ENCODE assay signal across 9 cellular contexts in genomic region chrX:19515615-19516105, GRCh38. TPM values are rescaled to one million over a fixed set of nuclear protein-coding genes. Genes with fewer than 3 reads are reported as not detected.
DNase-seq lines count a peak whose midpoint lies in the region; ATAC-seq and TF ChIP-seq lines count a peak whose summit lies in the region.
"Had no signal": no experiment of that assay in that cellular context is flagged by ENCODE, and none has a peak within 500 bp of the region (broad histone marks: within the 10 kb centered on the region; RNA-seq: fewer than 3 reads in every experiment).

No MANE protein-coding gene starts in this region.

- H3K9me3 ChIP-seq in HEK293 (ENCODE audit: control insufficient read depth, insufficient read depth, low read depth, low read length), result no peaks in the 10 kb centered on the region

- H3K4me3 Mint-ChIP-seq in progenitor cell of endocrine pancreas (ENCODE audit: low read depth), result peak overlapping the region; percentile 52

- H3K27ac ChIP-seq in HEK293 (ENCODE audit: extremely low read depth, low read depth, low read length) (no peak overlapping the region), dorsolateral prefrontal cortex (no peak overlapping the region)
- H3K27ac ChIP-seq: epithelial cell of prostate had no signal

- TF ChIP-seq CTCF in HEK293 (tag by site-specific recombination; IDR thresholded peaks at IDR 0.05) (no peak), dorsolateral prefrontal cortex (IDR thresholded peaks at IDR 0.05 in 54 of 56, conservative IDR thresholded peaks at IDR 0.05 in 2 of 56; ENCODE audit: low read depth in 1 of 56, partially characterized antibody in 56 of 56) (peak in 11 of 56 donors; percentile 8 to 34 (median 18)), progenitor cell of endocrine pancreas (IDR thresholded peaks at IDR 0.05; ENCODE audit: unreplicated experiment) (peak; percentile 57)

- peaks cover 1% of the 10 kb centered on the region for H3K36me3 Mint-ChIP-seq in progenitor cell of endocrine pancreas (ENCODE audit: insufficient read depth)

- ATAC-seq in HG02884 (IDR thresholded peaks at IDR 0.05; ENCODE audit: unreplicated experiment), result no peak

- H3K4me1 ChIP-seq in HEK293 (ENCODE audit: control insufficient read depth, insufficient read depth, low read length), result no peaks in the 10 kb centered on the region

- peaks cover 19% of the 10 kb centered on the region for H3K27me3 Mint-ChIP-seq in progenitor cell of endocrine pancreas

- intact Hi-C loops in dorsolateral prefrontal cortex (cut with DNase I), result no loop called here

- peaks cover 0 to 63% (median 16%) of the 10 kb centered on the region in 45 donors for H3K27me3 ChIP-seq in dorsolateral prefrontal cortex

- peaks cover 17% of the 10 kb centered on the region for H3K9me3 Mint-ChIP-seq in progenitor cell of endocrine pancreas (ENCODE audit: low read depth)

- CTCF ChIA-PET in HEK293 (lab: Yijun Ruan, JAX), result interaction anchor here (0.6 to 1.6 kb wide), 7 partner anchors 11 to 173 kb away, joined by 3 to 5 read pairs (median 4); no protein-coding TSS in a partner anchor

- peaks cover 8% of the 10 kb centered on the region for H3K4me1 Mint-ChIP-seq in progenitor cell of endocrine pancreas (ENCODE audit: low read depth)

- no peaks in the 10 kb centered on the region for H3K36me3 ChIP-seq in HEK293 (ENCODE audit: control insufficient read depth in 2 of 2, insufficient read depth in 1 of 2, low read length in 2 of 2)

- DNase-seq in NCI-H1417 (lab: John Stamatoyannopoulos, UW) (peak in 2 of 3 experiments; percentile 9 to 23), NCI-H1417 treated with DMSO at 0.1 percent for 48 hours (lab: John Stamatoyannopoulos, UW) (no peak), dorsolateral prefrontal cortex (no peak), progenitor cell of endocrine pancreas (ENCODE audit: low spot score, unreplicated experiment) (no peak), SW480 (ENCODE audit: low spot score) (no peak), SK-N-DZ (ENCODE audit: low spot score) (no peak)

- H3K4me3 ChIP-seq in HEK293 (ENCODE audit: low read depth, low read length), result peak overlapping the region; percentile 25
- peak overlapping the region in 49 of 59 donors; percentile 6 to 56 (median 35) for H3K4me3 ChIP-seq in dorsolateral prefrontal cortex

- no peak overlapping the region for H3K27ac Mint-ChIP-seq in progenitor cell of endocrine pancreas

- POLR2A ChIA-PET in HEK293 (lab: Yijun Ruan, JAX), result interaction anchor here (0.6 kb wide), 1 partner anchor 245 kb away, joined by 4 read pairs; no protein-coding TSS in a partner anchor

TF ChIP-seq in HEK293, 187 proteins besides CTCF, POLR2A, EP300 and RAD21:
- TF ChIP-seq GLIS1 (tag by site-specific recombination; IDR thresholded peaks at IDR 0.05) (peak; percentile 30), ZNF335 (tag by site-specific recombination; conservative IDR thresholded peaks at IDR 0.05) (peak; percentile 95), ZBTB8A (tag by site-specific recombination; IDR thresholded peaks at IDR 0.05) (peak; percentile 47; the same call in 1 of the 2 replicates), ZNF626 (tag by site-specific recombination; IDR thresholded peaks at IDR 0.05) (no peak), ZNF433 (tag by site-specific recombination; IDR thresholded peaks at IDR 0.05; ENCODE audit: low read depth) (no peak), ZNF654 (tag by site-specific recombination; IDR thresholded peaks at IDR 0.05; ENCODE audit: low read depth) (peak; percentile 20), PRDM10 (tag by site-specific recombination; IDR thresholded peaks at IDR 0.05) (peak; percentile 78), ZNF501 (tag by site-specific recombination; IDR thresholded peaks at IDR 0.05) (no peak), ZEB2 (tag by site-specific recombination; IDR thresholded peaks at IDR 0.05) (0 out of 2 replicates have a peak, but pooled peaks have one; percentile 12), ZNF843 (tag by site-specific recombination; IDR thresholded peaks at IDR 0.05) (no peak), ZBTB20 (tag by site-specific recombination; IDR thresholded peaks at IDR 0.05) (peak; percentile 72), ZNF664 (tag by site-specific recombination; IDR thresholded peaks at IDR 0.05) (no peak), MEIS1 (CRISPR knock-in tag; IDR thresholded peaks at IDR 0.05; ENCODE audit: borderline replicate concordance) (no peak)
TF ChIP-seq in HEK293: peak in this region for 7.

RNA-seq across cellular contexts. Expression of gene MAP3K15, which starts 0.4 kb away (rescaled TPM):
- total RNA-seq in dorsolateral prefrontal cortex, result under 1 TPM in 79 of 120 experiments, not detected in 41; 0.12 to 0.78 (median 0.32) TPM
- 4.2 and 5.1 TPM in 2 replicates for total RNA-seq in progenitor cell of endocrine pancreas
- polyA plus RNA-seq in SK-N-DZ (2014; cell fraction: cytosol; rRNA removed), result 0.60 and 0.74 TPM in 2 replicates
- 0.75 and 1.1 TPM in 2 replicates for polyA plus RNA-seq in SK-N-DZ (2014; cell fraction: nucleus; rRNA removed)

Comparison
In these comparisons a context has a peak if more than half of its experiments do, and no peak if none do; other contexts are left out.
1. DNase-seq: peak in NCI-H1417 (2 of 3); none in NCI-H1417 treated with DMSO at 0.1 percent for 48 hours (single experiment), dorsolateral prefrontal cortex (0 of 10), progenitor cell of endocrine pancreas (single experiment), SW480 (single experiment) and SK-N-DZ (single experiment).